1 cellular context compared by ENCODE assay signal in the genomic region with DNA sequence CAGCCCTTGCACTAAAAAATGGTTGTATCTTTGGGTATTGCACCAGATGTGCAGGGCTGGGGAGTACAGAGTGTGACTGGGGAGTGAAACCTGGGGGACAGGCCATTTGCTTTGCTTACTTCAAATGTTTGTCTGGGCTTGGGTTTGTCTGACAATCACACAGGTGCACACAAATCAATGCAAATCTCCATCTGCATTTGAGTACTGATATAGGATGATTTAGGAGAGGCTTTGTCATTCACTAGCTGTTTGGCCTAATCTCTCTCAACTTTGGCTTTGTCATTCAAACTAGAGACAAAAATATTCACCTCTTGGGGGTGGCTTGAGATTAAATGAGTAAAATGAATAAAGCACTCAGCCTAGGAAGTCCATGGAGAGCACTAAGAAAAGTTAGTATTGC.
TF ChIP-seq lines count a peak whose summit lies in the region.

No MANE protein-coding gene starts in this region.

TF ChIP-seq in WTC11, 78 proteins besides CTCF, POLR2A, EP300 and RAD21 (continued from another document):
- TF ChIP-seq, protein P1, sequence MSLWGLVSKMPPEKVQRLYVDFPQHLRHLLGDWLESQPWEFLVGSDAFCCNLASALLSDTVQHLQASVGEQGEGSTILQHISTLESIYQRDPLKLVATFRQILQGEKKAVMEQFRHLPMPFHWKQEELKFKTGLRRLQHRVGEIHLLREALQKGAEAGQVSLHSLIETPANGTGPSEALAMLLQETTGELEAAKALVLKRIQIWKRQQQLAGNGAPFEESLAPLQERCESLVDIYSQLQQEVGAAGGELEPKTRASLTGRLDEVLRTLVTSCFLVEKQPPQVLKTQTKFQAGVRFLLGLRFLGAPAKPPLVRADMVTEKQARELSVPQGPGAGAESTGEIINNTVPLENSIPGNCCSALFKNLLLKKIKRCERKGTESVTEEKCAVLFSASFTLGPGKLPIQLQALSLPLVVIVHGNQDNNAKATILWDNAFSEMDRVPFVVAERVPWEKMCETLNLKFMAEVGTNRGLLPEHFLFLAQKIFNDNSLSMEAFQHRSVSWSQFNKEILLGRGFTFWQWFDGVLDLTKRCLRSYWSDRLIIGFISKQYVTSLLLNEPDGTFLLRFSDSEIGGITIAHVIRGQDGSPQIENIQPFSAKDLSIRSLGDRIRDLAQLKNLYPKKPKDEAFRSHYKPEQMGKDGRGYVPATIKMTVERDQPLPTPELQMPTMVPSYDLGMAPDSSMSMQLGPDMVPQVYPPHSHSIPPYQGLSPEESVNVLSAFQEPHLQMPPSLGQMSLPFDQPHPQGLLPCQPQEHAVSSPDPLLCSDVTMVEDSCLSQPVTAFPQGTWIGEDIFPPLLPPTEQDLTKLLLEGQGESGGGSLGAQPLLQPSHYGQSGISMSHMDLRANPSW (CRISPR knock-in tag; conservative IDR thresholded peaks at IDR 0.05; ENCODE audit: low read depth): 0 out of 2 replicates have a peak, but pooled peaks have one; percentile 40
- TF ChIP-seq ZNF263 (CRISPR knock-in tag; IDR thresholded peaks at IDR 0.05; ENCODE audit: low read depth): no peak; the same call in 1 of the 2 replicates
- no peak for TF ChIP-seq RELA (CRISPR knock-in tag; IDR thresholded peaks at IDR 0.05; ENCODE audit: borderline replicate concordance)
- peak; percentile 60; the same call in 1 of the 2 replicates for TF ChIP-seq ELF4 (CRISPR knock-in tag; IDR thresholded peaks at IDR 0.05; ENCODE audit: low read depth)
- TF ChIP-seq, protein P2, sequence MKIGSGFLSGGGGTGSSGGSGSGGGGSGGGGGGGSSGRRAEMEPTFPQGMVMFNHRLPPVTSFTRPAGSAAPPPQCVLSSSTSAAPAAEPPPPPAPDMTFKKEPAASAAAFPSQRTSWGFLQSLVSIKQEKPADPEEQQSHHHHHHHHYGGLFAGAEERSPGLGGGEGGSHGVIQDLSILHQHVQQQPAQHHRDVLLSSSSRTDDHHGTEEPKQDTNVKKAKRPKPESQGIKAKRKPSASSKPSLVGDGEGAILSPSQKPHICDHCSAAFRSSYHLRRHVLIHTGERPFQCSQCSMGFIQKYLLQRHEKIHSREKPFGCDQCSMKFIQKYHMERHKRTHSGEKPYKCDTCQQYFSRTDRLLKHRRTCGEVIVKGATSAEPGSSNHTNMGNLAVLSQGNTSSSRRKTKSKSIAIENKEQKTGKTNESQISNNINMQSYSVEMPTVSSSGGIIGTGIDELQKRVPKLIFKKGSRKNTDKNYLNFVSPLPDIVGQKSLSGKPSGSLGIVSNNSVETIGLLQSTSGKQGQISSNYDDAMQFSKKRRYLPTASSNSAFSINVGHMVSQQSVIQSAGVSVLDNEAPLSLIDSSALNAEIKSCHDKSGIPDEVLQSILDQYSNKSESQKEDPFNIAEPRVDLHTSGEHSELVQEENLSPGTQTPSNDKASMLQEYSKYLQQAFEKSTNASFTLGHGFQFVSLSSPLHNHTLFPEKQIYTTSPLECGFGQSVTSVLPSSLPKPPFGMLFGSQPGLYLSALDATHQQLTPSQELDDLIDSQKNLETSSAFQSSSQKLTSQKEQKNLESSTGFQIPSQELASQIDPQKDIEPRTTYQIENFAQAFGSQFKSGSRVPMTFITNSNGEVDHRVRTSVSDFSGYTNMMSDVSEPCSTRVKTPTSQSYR (CRISPR knock-in tag; IDR thresholded peaks at IDR 0.05): peak; percentile 75; the same call in 1 of the 2 replicates
